Comparison of ENCODE assay signal across 8 cellular contexts in genomic region chr10:2925631-2926030, GRCh38.
A peak's percentile ranks its signal among the peaks of the same experiment; 100 is the strongest.
DNase-seq lines count a peak whose midpoint lies in the region; ATAC-seq and TF ChIP-seq lines count a peak whose summit lies in the region.

No MANE protein-coding gene starts in this region.

- WGBS in spleen, 5 donors, result 9 to 16% (median 11%) methylated on average over 4 to 7 of the region's 7 CpGs

- H3K4me3 ChIP-seq in fibroblast of pulmonary artery (replicated peaks; ENCODE audit: low read depth, low read length) (no peak overlapping the region), spleen (no peak overlapping the region)

- ATAC-seq in GM18909 (IDR thresholded peaks at IDR 0.05; ENCODE audit: poor library complexity, unreplicated experiment) (no peak), HG03457 (IDR thresholded peaks at IDR 0.05; ENCODE audit: unreplicated experiment) (no peak)

- TF ChIP-seq CTCF in fibroblast of pulmonary artery (IDR thresholded peaks at IDR 0.05; ENCODE audit: low read length, missing control alignments), result no peak
- no peak for TF ChIP-seq CTCF in spleen (IDR thresholded peaks at IDR 0.05 in 8 of 11, conservative IDR thresholded peaks at IDR 0.05 in 3 of 11)

- TF ChIP-seq POLR2A in spleen (IDR thresholded peaks at IDR 0.05), result no peak

- intact Hi-C loops in spleen (cut with DNase I; ENCODE audit: low total_unique reads), result no loop called here

- H3K27me3 ChIP-seq in spleen (replicated peaks in 1 of 7), result peaks cover 0 to 62% (median 0%) of the 10 kb centered on the region in 7 donors

- H3K27ac ChIP-seq in spleen, result peak overlapping the region in 1 of 8 donors; percentile 9

- H3K36me3 ChIP-seq in spleen, result no peaks in the 10 kb centered on the region

- peaks cover 0 to 23% (median 8%) of the 10 kb centered on the region in 6 donors for H3K4me1 ChIP-seq in spleen

- DNase-seq in NCI-H345 (lab: John Stamatoyannopoulos, UW) (peak; percentile 15), NCI-H345 treated with DMSO at 0.1 percent for 48 hours (lab: John Stamatoyannopoulos, UW; ENCODE audit: unreplicated experiment) (no peak), OCI-M1 (lab: John Stamatoyannopoulos, UW) (peak; percentile 8), fibroblast of pulmonary artery (ENCODE audit: low read depth) (peak; percentile 57), spleen (peak; percentile 84)
- no peak for DNase-seq in activated effector memory CD4-positive, alpha-beta T cell treated with Interleukin-2 at 50 U/mL for 16 hours

- H3K9me3 ChIP-seq in spleen, result no peaks in the 10 kb centered on the region

Comparison
In these comparisons a context has a peak if more than half of its experiments do, and no peak if none do; other contexts are left out.
1. DNase-seq: peak in NCI-H345 (single experiment), OCI-M1 (single experiment), fibroblast of pulmonary artery (single experiment) and spleen (single experiment); none in NCI-H345 treated with DMSO at 0.1 percent for 48 hours (single experiment) and activated effector memory CD4-positive, alpha-beta T cell treated with Interleukin-2 at 50 U/mL for 16 hours (single experiment).